7 cellular contexts compared by ENCODE assay signal in the genomic region with DNA sequence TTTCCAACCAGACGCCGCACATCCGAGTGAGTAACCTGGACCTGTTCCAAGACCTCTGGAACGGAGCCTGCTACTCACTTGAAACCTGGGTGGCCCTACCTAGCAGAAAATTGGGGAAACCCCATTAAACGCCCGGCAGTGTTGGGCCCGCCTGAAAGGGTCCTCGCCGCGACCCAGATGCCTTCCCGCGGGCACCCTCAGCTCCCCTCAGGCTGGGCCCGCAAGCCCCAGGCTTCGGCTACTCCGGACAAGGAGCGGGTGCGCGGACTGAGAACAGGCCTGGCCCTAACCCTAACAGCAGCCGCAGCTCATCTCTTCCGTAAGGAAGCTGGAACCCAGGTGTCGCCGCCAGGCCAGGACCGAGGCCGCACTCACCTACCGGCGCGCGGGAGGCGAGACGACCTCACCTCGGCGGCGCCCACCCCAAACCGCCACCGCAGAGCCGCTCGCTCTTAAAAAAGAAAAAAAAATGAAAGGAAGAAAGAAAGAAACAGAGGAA. TPM values are rescaled to one million over a fixed set of nuclear protein-coding genes. Genes with fewer than 3 reads are reported as not detected.
DNase-seq lines count a peak whose midpoint lies in the region; ATAC-seq, FAIRE-seq and TF ChIP-seq lines count a peak whose summit lies in the region.

No MANE protein-coding gene starts in this region.

- H2AFZ ChIP-seq in endothelial cell of umbilical vein (ENCODE audit: low read depth, low read length): peak overlapping the region; percentile 38

- ATAC-seq in GM19025 (IDR thresholded peaks at IDR 0.05; ENCODE audit: low read depth, unreplicated experiment): peak; percentile 33
- peak; percentile 30 for ATAC-seq in HG03139 (IDR thresholded peaks at IDR 0.05; ENCODE audit: unreplicated experiment)
- ATAC-seq in T-helper 17 cell: peak; percentile 24
- ATAC-seq in mucosa of descending colon: peak; percentile 42
- ATAC-seq in upper lobe of left lung (ENCODE audit: low FRiP score in 2 of 2): peak; percentile 29 to 37

- H3K9me1 ChIP-seq in endothelial cell of umbilical vein (replicated peaks; ENCODE audit: control insufficient read depth, extremely low read depth, insufficient read depth, low read length): no peaks in the 10 kb centered on the region

- no peaks in the 10 kb centered on the region for H4K20me1 ChIP-seq in endothelial cell of umbilical vein (replicated peaks; ENCODE audit: control insufficient read depth, extremely low read depth, insufficient read depth, low read length)

- CTCF ChIA-PET in endothelial cell of umbilical vein (lab: Charles Lee): interaction anchor here (0.9 to 2.4 kb wide), 4 partner anchors 9 to 114 kb away, joined by 4 to 10 read pairs (median 6); a partner anchor contains a TSS

- dilution Hi-C loops in endothelial cell of umbilical vein (cut with MboI; ENCODE audit: extremely low pct_ligation_motif_present, low sequenced_read_pairs): no loop called here

- peaks cover 28% of the 10 kb centered on the region for H3K4me1 ChIP-seq in endothelial cell of umbilical vein (ENCODE audit: control insufficient read depth, extremely low read depth, insufficient read depth, low read length)
- H3K4me1 ChIP-seq in mucosa of descending colon (ENCODE audit: low read depth): peaks cover 18% of the 10 kb centered on the region
- peaks cover 25 to 41% (median 27%) of the 10 kb centered on the region in 4 donors for H3K4me1 ChIP-seq in upper lobe of left lung

- peak; percentile 62 for FAIRE-seq in endothelial cell of umbilical vein (lab: Jason Lieb, UNC)

- peaks cover 8% of the 10 kb centered on the region for H3K36me3 Mint-ChIP-seq in T-helper 17 cell (ENCODE audit: low read depth)

- H3K79me2 ChIP-seq in endothelial cell of umbilical vein (ENCODE audit: control insufficient read depth, insufficient read depth, low read length): peaks cover 88% of the 10 kb centered on the region

- H3K36me3 ChIP-seq in endothelial cell of umbilical vein (ENCODE audit: control insufficient read depth in 2 of 2, extremely low read depth in 1 of 2, insufficient read depth in 2 of 2, low read length in 2 of 2) (peaks cover 0 to 3% of the 10 kb centered on the region in 2 experiments), mucosa of descending colon (ENCODE audit: low read depth) (peaks cover 4% of the 10 kb centered on the region), upper lobe of left lung (peaks cover 0 to 3% (median 0%) of the 10 kb centered on the region in 4 donors)

- no peak for TF ChIP-seq CTCF in endothelial cell of umbilical vein (IDR thresholded peaks at IDR 0.05; ENCODE audit: extremely low read depth in 1 of 2, insufficient read depth in 1 of 2, low read depth in 1 of 2, low read length in 2 of 2)
- TF ChIP-seq CTCF in mucosa of descending colon (IDR thresholded peaks at IDR 0.05): no peak
- TF ChIP-seq CTCF in upper lobe of left lung (IDR thresholded peaks at IDR 0.05): peak in 2 of 6 experiments; percentile 12 to 13

- H3K9ac ChIP-seq in endothelial cell of umbilical vein (replicated peaks; ENCODE audit: extremely low read depth, insufficient read depth, low read length): peak overlapping the region; percentile 98

- H3K27ac ChIP-seq in endothelial cell of umbilical vein (ENCODE audit: insufficient read depth, low read depth, low read length) (peak overlapping the region; percentile 89), upper lobe of left lung (peak overlapping the region; percentile 93 to 99 (median 96))

- peak overlapping the region; percentile 85 for H3K4me2 ChIP-seq in endothelial cell of umbilical vein (ENCODE audit: insufficient read depth, low read length)

- peaks cover 39% of the 10 kb centered on the region for H3K4me1 Mint-ChIP-seq in T-helper 17 cell

- peak; percentile 5 for DNase-seq in DMS79 (lab: John Stamatoyannopoulos, UW)
- DNase-seq in T-helper 17 cell: peak in 1 of 3 donors; percentile 22
- no peak for DNase-seq in endothelial cell of umbilical vein (ENCODE audit: low read depth, low spot score)
- peak in 2 of 3 donors; percentile 64 to 77 for DNase-seq in mucosa of descending colon
- peak; percentile 44 to 91 for DNase-seq in upper lobe of left lung

- peak overlapping the region; percentile 99 for H3K4me3 Mint-ChIP-seq in T-helper 17 cell

- WGBS in upper lobe of left lung, 2 donors: 0% methylated on average over 21 to 35 of the region's 37 CpGs

- intact Hi-C loops in endothelial cell of umbilical vein (cut with micrococcal nuclease) (loop anchor here (5.0 kb wide), 2 partner anchors 97 to 232 kb away; a partner anchor contains a TSS), mucosa of descending colon (cut with DNase I, micrococcal nuclease) (no loop called here)

- H3K27ac Mint-ChIP-seq in T-helper 17 cell: peak overlapping the region; percentile 99

- POLR2A ChIA-PET in endothelial cell of umbilical vein (lab: Charles Lee): interaction anchor here (0.7 kb wide), 1 partner anchor 9 kb away, joined by 3 read pairs; no protein-coding TSS in a partner anchor

- H3K9me3 ChIP-seq in T-helper 17 cell (ENCODE audit: control insufficient read depth, low read length, poor library complexity, severe bottlenecking): no peaks in the 10 kb centered on the region
- H3K9me3 ChIP-seq in endothelial cell of umbilical vein (replicated peaks; ENCODE audit: control insufficient read depth, insufficient read depth, low read length): no peaks in the 10 kb centered on the region
- no peaks in the 10 kb centered on the region for H3K9me3 ChIP-seq in mucosa of descending colon
- H3K9me3 ChIP-seq in upper lobe of left lung: no peaks in the 10 kb centered on the region

- no peaks in the 10 kb centered on the region for H3K27me3 Mint-ChIP-seq in T-helper 17 cell

- no peak for TF ChIP-seq EP300 in upper lobe of left lung (IDR thresholded peaks at IDR 0.05)

- H3K27me3 ChIP-seq in endothelial cell of umbilical vein (ENCODE audit: control insufficient read depth in 2 of 2, insufficient read depth in 2 of 2, low read length in 2 of 2): no peaks in the 10 kb centered on the region
- no peaks in the 10 kb centered on the region for H3K27me3 ChIP-seq in upper lobe of left lung

- peak overlapping the region; percentile 63 to 81 (median 75) for H3K4me3 ChIP-seq in endothelial cell of umbilical vein (replicated peaks in 1 of 3; ENCODE audit: insufficient read depth in 1 of 3, low read depth in 1 of 3, low read length in 3 of 3)
- peak overlapping the region; percentile 87 for H3K4me3 ChIP-seq in mucosa of descending colon
- peak overlapping the region; percentile 77 to 95 (median 88) for H3K4me3 ChIP-seq in upper lobe of left lung

- TF ChIP-seq POLR2A in endothelial cell of umbilical vein (IDR thresholded peaks at IDR 0.05; ENCODE audit: low read depth, low read length): no peak
- no peak for TF ChIP-seq POLR2A in upper lobe of left lung (IDR thresholded peaks at IDR 0.05)

- TSS peak; percentile 64 for BruUV-seq in endothelial cell of umbilical vein (replicated peaks; lab: Mats Ljungman, UMichigan)

TF ChIP-seq in endothelial cell of umbilical vein, 7 proteins besides CTCF, POLR2A, EP300 and RAD21:
- TF ChIP-seq POLR2AphosphoS5 (IDR thresholded peaks at IDR 0.05; ENCODE audit: insufficient read depth, low read depth, low read length): peak; percentile 22
- TF ChIP-seq GATA2 (IDR thresholded peaks at IDR 0.05; ENCODE audit: insufficient read depth, insufficient read length, low read depth, low read length): no peak

RNA-seq across cellular contexts. Expression of a gene that starts 0.3 kb away (rescaled TPM):
- total RNA-seq in T-helper 17 cell (100 to 1,000 TPM; 109 to 118 TPM), endothelial cell of umbilical vein (91.8 and 98.2 TPM in 2 replicates), mucosa of descending colon (100 to 1,000 TPM in 2 of 3 donors, 10 to 100 TPM in 1; 97.9 to 138 (median 114) TPM), upper lobe of left lung (100 to 1,000 TPM in 1 of 6 donors, 10 to 100 TPM in 5; 49.9 to 113 (median 75.2) TPM)
- polyA plus RNA-seq in endothelial cell of umbilical vein: 82.6 and 86.2 TPM in 2 replicates
- polyA plus RNA-seq in endothelial cell of umbilical vein (2011; cell fraction: cytosol; rRNA removed): 77.3 and 85.4 TPM in 2 replicates
- polyA plus RNA-seq in endothelial cell of umbilical vein (2011; cell fraction: nucleus; rRNA removed): 160 and 163 TPM in 2 replicates
- polyA plus RNA-seq in endothelial cell of umbilical vein (2012): 74.4 and 90.7 TPM in 2 replicates
- 59.9 and 72.4 TPM in 2 replicates for polyA minus RNA-seq in endothelial cell of umbilical vein
- 47.5 TPM for polyA minus RNA-seq in endothelial cell of umbilical vein (2011; cell fraction: cytosol; rRNA and poly(A)+ RNA removed)
- polyA minus RNA-seq in endothelial cell of umbilical vein (2011; cell fraction: nucleus; rRNA and poly(A)+ RNA removed): 39.3 and 39.8 TPM in 2 replicates

RNA-seq across cellular contexts. Expression of a gene that starts 0.6 kb away (rescaled TPM):
- total RNA-seq in T-helper 17 cell (10 to 100 TPM; 19.1 to 23.8 TPM), endothelial cell of umbilical vein (55.1 and 55.8 TPM in 2 replicates), mucosa of descending colon (10 to 100 TPM; 40.6 to 44.1 (median 42.0) TPM), upper lobe of left lung (100 to 1,000 TPM in 1 of 6 donors, 10 to 100 TPM in 5; 26.9 to 102 (median 30.3) TPM)
- 23.6 and 28.5 TPM in 2 replicates for polyA plus RNA-seq in endothelial cell of umbilical vein
- polyA plus RNA-seq in endothelial cell of umbilical vein (2011; cell fraction: cytosol; rRNA removed): 30.7 and 34.6 TPM in 2 replicates
- polyA plus RNA-seq in endothelial cell of umbilical vein (2011; cell fraction: nucleus; rRNA removed): 46.1 and 58.4 TPM in 2 replicates
- 41.6 and 50.5 TPM in 2 replicates for polyA plus RNA-seq in endothelial cell of umbilical vein (2012)
- 109 and 131 TPM in 2 replicates for polyA minus RNA-seq in endothelial cell of umbilical vein
- polyA minus RNA-seq in endothelial cell of umbilical vein (2011; cell fraction: cytosol; rRNA and poly(A)+ RNA removed): 16.5 TPM
- 51.7 and 75.9 TPM in 2 replicates for polyA minus RNA-seq in endothelial cell of umbilical vein (2011; cell fraction: nucleus; rRNA and poly(A)+ RNA removed)

RNA-seq across cellular contexts. Expression of a gene that starts 59.6 kb away (rescaled TPM):
- 10 to 100 TPM; 37.0 to 39.6 TPM for total RNA-seq in T-helper 17 cell
- 76.7 and 80.4 TPM in 2 replicates for total RNA-seq in endothelial cell of umbilical vein
- 103 and 111 TPM in 2 replicates for polyA plus RNA-seq in endothelial cell of umbilical vein
- polyA plus RNA-seq in endothelial cell of umbilical vein (2011; cell fraction: cytosol; rRNA removed): 81.7 and 87.7 TPM in 2 replicates
- polyA plus RNA-seq in endothelial cell of umbilical vein (2011; cell fraction: nucleus; rRNA removed): 33.2 and 36.3 TPM in 2 replicates
- 76.8 and 88.3 TPM in 2 replicates for polyA plus RNA-seq in endothelial cell of umbilical vein (2012)
- polyA minus RNA-seq in endothelial cell of umbilical vein: 73.4 and 77.5 TPM in 2 replicates
- 27.3 TPM for polyA minus RNA-seq in endothelial cell of umbilical vein (2011; cell fraction: cytosol; rRNA and poly(A)+ RNA removed)
- 17.6 and 23.6 TPM in 2 replicates for polyA minus RNA-seq in endothelial cell of umbilical vein (2011; cell fraction: nucleus; rRNA and poly(A)+ RNA removed)
- 10 to 100 TPM; 29.2 to 39.7 (median 35.4) TPM for total RNA-seq in mucosa of descending colon
- 10 to 100 TPM; 18.9 to 74.9 (median 54.2) TPM for total RNA-seq in upper lobe of left lung
